Comparison of ENCODE assay signal across 29 cellular contexts in genomic region chr22:43296279-43296902, GRCh38. TPM values are rescaled to one million over a fixed set of nuclear protein-coding genes. Genes with fewer than 3 reads are reported as not detected.
DNase-seq lines count a peak whose midpoint lies in the region; ATAC-seq and TF ChIP-seq lines count a peak whose summit lies in the region.
"Had no signal": no experiment of that assay in that cellular context is flagged by ENCODE, and none has a peak within 500 bp of the region (broad histone marks: within the 10 kb centered on the region; RNA-seq: fewer than 3 reads in every experiment).

No MANE protein-coding gene starts in this region.

- H2BK5ac ChIP-seq in mesenchymal stem cell (ENCODE audit: low read depth, low read length, poor library complexity, severe bottlenecking): no peak overlapping the region

- no peaks in the 10 kb centered on the region for H4K20me1 ChIP-seq in BLaER1 treated with 17β-estradiol and CSF1 and Interleukin-3, amounts not matched to agents 10 nM and 100 nM

- peak overlapping the region; percentile 39 to 95 (median 82) for H3K4me2 ChIP-seq in BLaER1 treated with 17β-estradiol and CSF1 and Interleukin-3, amounts not matched to agents 10 nM and 100 nM
- H3K4me2 ChIP-seq in mesenchymal stem cell (ENCODE audit: low read length, poor library complexity, severe bottlenecking): no peak overlapping the region

- H3K14ac ChIP-seq in mesenchymal stem cell (ENCODE audit: low read length in 2 of 2): no peak overlapping the region

- no peak for ATAC-seq in foreskin keratinocyte
- no peak for ATAC-seq in GM21367 (IDR thresholded peaks at IDR 0.05; ENCODE audit: unreplicated experiment)
- no peak for ATAC-seq in HG03045 (IDR thresholded peaks at IDR 0.05; ENCODE audit: unreplicated experiment)
- ATAC-seq: naive thymus-derived CD8-positive, alpha-beta T cell had no signal

- no peaks in the 10 kb centered on the region for H3K36me3 ChIP-seq in BLaER1 treated with 17β-estradiol and CSF1 and Interleukin-3, amounts not matched to agents 10 nM and 100 nM
- H3K36me3 ChIP-seq in mesenchymal stem cell (ENCODE audit: control insufficient read depth in 1 of 2, insufficient read depth in 2 of 2, low read depth in 1 of 2, low read length in 2 of 2) (no peaks in the 10 kb centered on the region), stomach smooth muscle (ENCODE audit: control insufficient read depth in 2 of 2, insufficient read depth in 2 of 2, low read length in 2 of 2) (no peaks in the 10 kb centered on the region)
- H3K36me3 ChIP-seq: ovary, SJCRH30 had no signal

- peak overlapping the region in 3 of 5 experiments; percentile 29 to 54 (median 43) for H3K4me3 Mint-ChIP-seq in brain
- H3K4me3 Mint-ChIP-seq: activated B cell treated with CpG ODN at 0.5 μM for 24 hours; activated naive CD8-positive, alpha-beta T cell; activated T-cell treated with anti-CD3 and anti-CD28 coated beads, Interleukin-2, amount 50 U/mL, for 24 hours; CD8-positive, alpha-beta memory T cell; HFFc6; naive thymus-derived CD8-positive, alpha-beta T cell had no signal

- peaks cover 8% of the 10 kb centered on the region for H3K36me3 Mint-ChIP-seq in brain
- H3K36me3 Mint-ChIP-seq: activated naive CD8-positive, alpha-beta T cell; CD8-positive, alpha-beta memory T cell; naive thymus-derived CD8-positive, alpha-beta T cell had no signal

- H3K18ac ChIP-seq in mesenchymal stem cell (ENCODE audit: low read depth in 1 of 2, low read length in 2 of 2): no peak overlapping the region

- H3K27ac Mint-ChIP-seq in brain: peak overlapping the region; percentile 70 to 96 (median 89)
- H3K27ac Mint-ChIP-seq: activated B cell treated with CpG ODN at 0.5 μM for 24 hours; activated naive CD8-positive, alpha-beta T cell; activated T-cell treated with anti-CD3 and anti-CD28 coated beads, Interleukin-2, amount 50 U/mL, for 24 hours; HFFc6 had no signal

- H3K4ac ChIP-seq in mesenchymal stem cell (ENCODE audit: low read depth in 1 of 2, low read length in 2 of 2): no peak overlapping the region

- peak overlapping the region; percentile 43 for H4K91ac ChIP-seq in mesenchymal stem cell (ENCODE audit: low read length)

- H2BK120ac ChIP-seq in mesenchymal stem cell (ENCODE audit: low read depth, low read length): no peak overlapping the region

- TF ChIP-seq CTCF in brain (conservative IDR thresholded peaks at IDR 0.05) (no peak), foreskin keratinocyte (conservative IDR thresholded peaks at IDR 0.05) (no peak)

- peaks cover 91% of the 10 kb centered on the region for H3K4me1 Mint-ChIP-seq in brain
- H3K4me1 Mint-ChIP-seq: activated B cell treated with CpG ODN at 0.5 μM for 24 hours; CD8-positive, alpha-beta memory T cell had no signal

- no peak overlapping the region for H3K23ac ChIP-seq in mesenchymal stem cell (ENCODE audit: low read length in 2 of 2)

- H3K9me3 ChIP-seq in BLaER1 treated with 17β-estradiol and CSF1 and Interleukin-3, amounts not matched to agents 10 nM and 100 nM (replicated peaks in 1 of 11): no peaks in the 10 kb centered on the region
- H3K9me3 ChIP-seq in mesenchymal stem cell (ENCODE audit: control insufficient read depth, low read length) (no peaks in the 10 kb centered on the region), stomach smooth muscle (ENCODE audit: control insufficient read depth in 2 of 2, low read length in 2 of 2) (no peaks in the 10 kb centered on the region)
- H3K9me3 ChIP-seq: ovary, SJCRH30 had no signal

- no peak overlapping the region for H2BK15ac ChIP-seq in mesenchymal stem cell (ENCODE audit: low read depth, poor library complexity, severe bottlenecking)

- no peak overlapping the region for H2AK5ac ChIP-seq in mesenchymal stem cell (ENCODE audit: low read length, severe bottlenecking)

- H3K79me1 ChIP-seq in mesenchymal stem cell (replicated peaks; ENCODE audit: low read length, poor library complexity, severe bottlenecking): no peaks in the 10 kb centered on the region

- peak overlapping the region in 2 of 10 experiments; percentile 10 to 28; a peak in 2 of 20 replicates for H3K4me3 ChIP-seq in BLaER1 treated with 17β-estradiol and CSF1 and Interleukin-3, amounts not matched to agents 10 nM and 100 nM
- H3K4me3 ChIP-seq in mesenchymal stem cell (ENCODE audit: insufficient read depth in 1 of 2, low read depth in 1 of 2, low read length in 2 of 2) (no peak overlapping the region), stomach smooth muscle (ENCODE audit: low read length in 2 of 2) (peak overlapping the region in 1 of 2 donors; percentile 8)
- H3K4me3 ChIP-seq: ovary, SJCRH30, skin epidermis had no signal

- no peak overlapping the region for H2AFZ ChIP-seq in mesenchymal stem cell (ENCODE audit: low read depth, low read length)

- peaks cover 34 to 86% (median 74%) of the 10 kb centered on the region in 10 experiments for H3K4me1 ChIP-seq in BLaER1 treated with 17β-estradiol and CSF1 and Interleukin-3, amounts not matched to agents 10 nM and 100 nM
- peaks cover 1% of the 10 kb centered on the region for H3K4me1 ChIP-seq in mesenchymal stem cell (ENCODE audit: control insufficient read depth, insufficient read depth, low read depth, low read length)
- peaks cover 76% of the 10 kb centered on the region for H3K4me1 ChIP-seq in stomach smooth muscle (ENCODE audit: control insufficient read depth, insufficient read depth, low read length)
- no peaks in the 10 kb centered on the region for H3K4me1 ChIP-seq in foreskin keratinocyte

- H3K27me3 ChIP-seq in BLaER1 treated with 17β-estradiol and CSF1 and Interleukin-3, amounts not matched to agents 10 nM and 100 nM: no peaks in the 10 kb centered on the region
- H3K27me3 ChIP-seq in mesenchymal stem cell (ENCODE audit: control insufficient read depth in 1 of 2, insufficient read depth in 1 of 2, low read length in 2 of 2) (peaks cover 21 to 90% of the 10 kb centered on the region in 2 experiments), stomach smooth muscle (ENCODE audit: control insufficient read depth in 1 of 2, insufficient read depth in 2 of 2, low read length in 2 of 2) (no peaks in the 10 kb centered on the region), foreskin keratinocyte (peaks cover 2% of the 10 kb centered on the region)
- H3K27me3 ChIP-seq: ovary, SJCRH30 had no signal

- H2BK12ac ChIP-seq in mesenchymal stem cell (ENCODE audit: low read length in 2 of 2): no peak overlapping the region

- H3K27me3 Mint-ChIP-seq in brain: peaks cover 6% of the 10 kb centered on the region
- H3K27me3 Mint-ChIP-seq: activated B cell treated with CpG ODN at 0.5 μM for 24 hours; activated naive CD8-positive, alpha-beta T cell; activated T-cell treated with anti-CD3 and anti-CD28 coated beads, Interleukin-2, amount 50 U/mL, for 24 hours had no signal

- H4K8ac ChIP-seq in mesenchymal stem cell (ENCODE audit: low read length): no peak overlapping the region

- peak overlapping the region in 8 of 11 experiments; percentile 37 to 70 (median 62); a peak in 15 of 22 replicates for H3K9ac ChIP-seq in BLaER1 treated with 17β-estradiol and CSF1 and Interleukin-3, amounts not matched to agents 10 nM and 100 nM
- H3K9ac ChIP-seq in mesenchymal stem cell (ENCODE audit: low read length): no peak overlapping the region
- no peak overlapping the region for H3K9ac ChIP-seq in stomach smooth muscle (ENCODE audit: low read length in 2 of 2)

- 64% methylated on average over 14 of the region's 16 CpGs for WGBS in mesenchymal stem cell

- H3K9me3 Mint-ChIP-seq in brain: peaks cover 0 to 2% (median 0%) of the 10 kb centered on the region in 5 experiments
- H3K9me3 Mint-ChIP-seq: activated B cell treated with CpG ODN at 0.5 μM for 24 hours; activated T-cell treated with anti-CD3 and anti-CD28 coated beads, Interleukin-2, amount 50 U/mL, for 24 hours; HFFc6; naive thymus-derived CD8-positive, alpha-beta T cell had no signal

- no peak for DNase-seq in mesenchymal stem cell
- no peak for DNase-seq in foreskin keratinocyte
- no peak for DNase-seq in NCI-H1417 (lab: John Stamatoyannopoulos, UW)
- DNase-seq: activated B cell treated with CpG ODN at 0.5 μM for 24 hours; activated CD4-positive, alpha-beta T cell treated with anti-CD3 and anti-CD28 coated beads, Interleukin-2, amount 50 U/mL, for 1 hour; activated effector memory CD4-positive, alpha-beta T cell treated with anti-CD3 and anti-CD28 coated beads, Interleukin-2, amount 50 U/mL, for 16 hours; activated T-cell treated with anti-CD3 and anti-CD28 coated beads, Interleukin-2, amount 50 U/mL, for 24 hours; CD8-positive, alpha-beta memory T cell; glutamatergic neuron; GOT3; HFFc6; KBM-7; naive thymus-derived CD8-positive, alpha-beta T cell; NCI-H1105; NCI-H2029; NCI-H2227 treated with DMSO at 0.1 percent for 48 hours; NCI-H526; ovary; retina; SJCRH30; stimulated activated naive CD4-positive, alpha-beta T cell; T1000 had no signal

- H3K27ac ChIP-seq in BLaER1 treated with 17β-estradiol and CSF1 and Interleukin-3, amounts not matched to agents 10 nM and 100 nM: peak overlapping the region in 8 of 11 experiments; percentile 58 to 86 (median 74); a peak in 16 of 22 replicates
- no peak overlapping the region for H3K27ac ChIP-seq in mesenchymal stem cell (ENCODE audit: low read length, poor library complexity, severe bottlenecking)
- peak overlapping the region; percentile 41 for H3K27ac ChIP-seq in stomach smooth muscle (ENCODE audit: low read length)
- H3K27ac ChIP-seq in foreskin keratinocyte: no peak overlapping the region
- H3K27ac ChIP-seq: SJCRH30 had no signal

RNA-seq across cellular contexts. Expression of gene SCUBE1, which starts 46.8 kb away (rescaled TPM):
- polyA plus RNA-seq in brain (ENCODE audit: insufficient read depth, low read depth, low replicate concordance) (0.29 TPM), foreskin keratinocyte (not detected in 2 replicates)
- 13.4 TPM for polyA plus RNA-seq in mesenchymal stem cell (2013, experiment 1 of 2)
- 14.1 TPM for polyA plus RNA-seq in mesenchymal stem cell (2013, experiment 2 of 2)
- not detected in 2 replicates for total RNA-seq in foreskin keratinocyte
- total RNA-seq: activated B cell treated with CpG ODN at 0.5 μM for 24 hours; HFFc6; naive thymus-derived CD8-positive, alpha-beta T cell had no signal
- polyA plus RNA-seq: CD8-positive, alpha-beta memory T cell; naive thymus-derived CD8-positive, alpha-beta T cell had no signal

Comparison
In these comparisons a context has a peak if more than half of its experiments do, and no peak if none do; other contexts are left out.
1. H3K27ac ChIP-seq: peak in BLaER1 treated with 17β-estradiol and CSF1 and Interleukin-3, amounts not matched to agents 10 nM and 100 nM (8 of 11) and stomach smooth muscle (single experiment); none in mesenchymal stem cell (single experiment) and foreskin keratinocyte (single experiment).
2. H3K9ac ChIP-seq: peak in BLaER1 treated with 17β-estradiol and CSF1 and Interleukin-3, amounts not matched to agents 10 nM and 100 nM (8 of 11); none in mesenchymal stem cell (single experiment) and stomach smooth muscle (0 of 2).